9 cellular contexts compared by ENCODE assay signal in the genomic region with DNA sequence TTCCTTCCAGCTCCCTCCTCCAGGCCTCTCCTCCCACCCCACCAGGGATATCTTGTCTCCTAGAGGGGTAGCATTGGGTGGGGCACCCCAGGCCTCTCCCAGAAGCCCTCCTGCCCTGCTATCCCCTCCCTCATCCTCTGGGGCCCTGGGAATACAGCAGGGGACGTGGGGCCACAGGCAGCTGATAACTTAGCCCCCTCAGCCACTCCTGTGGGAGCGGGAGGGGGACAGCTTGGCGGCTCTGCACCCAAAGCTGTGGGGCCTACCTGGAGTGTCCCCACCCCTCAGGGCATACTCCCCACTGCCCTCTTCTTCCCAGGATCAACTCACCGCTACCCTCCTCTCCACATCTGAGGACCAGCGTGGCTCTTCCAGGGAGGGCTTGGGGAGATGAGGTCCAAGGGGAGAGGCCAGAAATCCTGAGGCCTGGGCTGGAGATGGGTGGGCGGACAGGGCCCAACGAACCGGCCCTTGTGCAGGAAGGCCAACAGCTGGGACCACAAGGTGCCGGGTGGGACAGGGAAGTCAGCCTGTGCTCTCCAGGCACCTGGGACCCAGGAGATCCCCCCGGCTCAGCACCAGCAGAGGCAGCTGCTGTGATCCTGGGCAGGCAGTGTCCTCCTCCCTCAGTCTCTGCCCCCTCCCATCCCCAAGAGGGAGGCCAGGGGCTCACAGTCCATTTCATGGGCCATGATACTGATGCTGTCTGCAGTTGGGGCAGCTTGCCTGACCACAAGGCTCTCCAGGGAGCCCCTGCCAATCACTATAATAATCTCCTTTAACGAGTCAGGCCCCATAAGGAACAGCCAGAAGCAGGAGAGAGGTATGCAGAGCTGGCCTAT. TPM values are rescaled to one million over a fixed set of nuclear protein-coding genes. Genes with fewer than 3 reads are reported as not detected.
DNase-seq lines count a peak whose midpoint lies in the region; ATAC-seq and TF ChIP-seq lines count a peak whose summit lies in the region.
"Had no signal": no experiment of that assay in that cellular context is flagged by ENCODE, and none has a peak within 500 bp of the region (broad histone marks: within the 10 kb centered on the region; RNA-seq: fewer than 3 reads in every experiment).

No MANE protein-coding gene starts in this region.

- peaks cover 4% of the 10 kb centered on the region for H3K27me3 Mint-ChIP-seq in activated naive CD4-positive, alpha-beta T cell treated with anti-CD3 and anti-CD28 coated beads, Interleukin-2, amount 10 ng/mL, durations not matched to agents 7 days and 5 days
- no peaks in the 10 kb centered on the region for H3K27me3 Mint-ChIP-seq in brain
- H3K27me3 Mint-ChIP-seq: CD8-positive, alpha-beta memory T cell had no signal

- peaks cover 0 to 36% of the 10 kb centered on the region in 2 donors for H3K36me3 ChIP-seq in lung (ENCODE audit: control insufficient read depth in 2 of 2, insufficient read depth in 2 of 2, low read length in 2 of 2)
- no peaks in the 10 kb centered on the region for H3K36me3 ChIP-seq in uterus

- H3K9me3 Mint-ChIP-seq in activated naive CD4-positive, alpha-beta T cell treated with anti-CD3 and anti-CD28 coated beads, Interleukin-2, amount 10 ng/mL, durations not matched to agents 7 days and 5 days, result peaks cover 2% of the 10 kb centered on the region
- H3K9me3 Mint-ChIP-seq in brain, result peaks cover 0 to 13% (median 4%) of the 10 kb centered on the region in 5 experiments
- H3K9me3 Mint-ChIP-seq: CD8-positive, alpha-beta memory T cell had no signal

- H3K9me3 ChIP-seq in lung (ENCODE audit: control insufficient read depth in 2 of 2, insufficient read depth in 1 of 2, low read length in 1 of 2), result no peaks in the 10 kb centered on the region
- H3K9me3 ChIP-seq in uterus, result no peaks in the 10 kb centered on the region

- H3K4me1 Mint-ChIP-seq in activated naive CD4-positive, alpha-beta T cell treated with anti-CD3 and anti-CD28 coated beads, Interleukin-2, amount 10 ng/mL, durations not matched to agents 7 days and 5 days, result peaks cover 32% of the 10 kb centered on the region
- H3K4me1 Mint-ChIP-seq in brain, result peaks cover 21% of the 10 kb centered on the region

- H3K4me1 ChIP-seq in lung (ENCODE audit: control insufficient read depth in 2 of 2, insufficient read depth in 2 of 2, low read length in 2 of 2) (peaks cover 0 to 2% of the 10 kb centered on the region in 2 donors), uterus (peaks cover 0 to 10% of the 10 kb centered on the region in 2 donors)

- H3K4me3 Mint-ChIP-seq in activated naive CD4-positive, alpha-beta T cell treated with anti-CD3 and anti-CD28 coated beads, Interleukin-2, amount 10 ng/mL, durations not matched to agents 7 days and 5 days, result no peak overlapping the region
- H3K4me3 Mint-ChIP-seq in brain, result no peak overlapping the region
- H3K4me3 Mint-ChIP-seq: CD8-positive, alpha-beta memory T cell had no signal

- DNase-seq in activated naive CD4-positive, alpha-beta T cell treated with anti-CD3 and anti-CD28 coated beads, Interleukin-2, amount 10 ng/mL, durations not matched to agents 7 days and 5 days, result no peak
- DNase-seq in activated naive CD4-positive, alpha-beta T cell treated with Interleukin-2 at 50 U/mL for 16 hours, result no peak
- DNase-seq in lung (ENCODE audit: low spot score) (peak; percentile 29), uterus (peak; percentile 31 to 36), COLO829 (ENCODE audit: low spot score) (no peak)

- 82 to 89% methylated on average over 11 of the region's 11 CpGs for WGBS in lung, 2 donors

- H3K27ac ChIP-seq in lung (ENCODE audit: low read depth in 1 of 2, low read length in 1 of 2) (peak overlapping the region; percentile 12 to 37), uterus (peak overlapping the region; percentile 41 to 45)

- no peaks in the 10 kb centered on the region for H3K27me3 ChIP-seq in lung (ENCODE audit: control insufficient read depth, insufficient read depth)
- H3K27me3 ChIP-seq in uterus, result no peaks in the 10 kb centered on the region

- no peak overlapping the region for H3K4me3 ChIP-seq in lung
- H3K4me3 ChIP-seq in uterus, result no peak overlapping the region

- CTCF ChIA-PET in activated naive CD4-positive, alpha-beta T cell treated with anti-CD3 and anti-CD28 coated beads, Interleukin-2, amount 10 ng/mL, durations not matched to agents 7 days and 5 days (lab: Charles Lee), result no interaction called here

- intact Hi-C loops in uterus (cut with DNase I; ENCODE audit: low total_unique reads), result no loop called here

- no peak for TF ChIP-seq POLR2A in uterus (IDR thresholded peaks at IDR 0.05)

- no peak for ATAC-seq in lung (ENCODE audit: insufficient read depth, low FRiP score)
- ATAC-seq in HG02798 (IDR thresholded peaks at IDR 0.05; ENCODE audit: poor library complexity, unreplicated experiment), result no peak
- no peak for ATAC-seq in HG02571 (IDR thresholded peaks at IDR 0.05; ENCODE audit: unreplicated experiment)

- H3K36me3 Mint-ChIP-seq in activated naive CD4-positive, alpha-beta T cell treated with anti-CD3 and anti-CD28 coated beads, Interleukin-2, amount 10 ng/mL, durations not matched to agents 7 days and 5 days, result peaks cover 25% of the 10 kb centered on the region
- peaks cover 33% of the 10 kb centered on the region for H3K36me3 Mint-ChIP-seq in brain

- H3K27ac Mint-ChIP-seq in activated naive CD4-positive, alpha-beta T cell treated with anti-CD3 and anti-CD28 coated beads, Interleukin-2, amount 10 ng/mL, durations not matched to agents 7 days and 5 days, result peak overlapping the region; percentile 78
- peak overlapping the region in 3 of 5 experiments; percentile 44 to 53 (median 51) for H3K27ac Mint-ChIP-seq in brain

- TF ChIP-seq CTCF in brain (conservative IDR thresholded peaks at IDR 0.05) (no peak), lung (IDR thresholded peaks at IDR 0.05; ENCODE audit: control extremely low read depth, extremely low read depth) (no peak), uterus (IDR thresholded peaks at IDR 0.05) (no peak)

RNA-seq across cellular contexts. Expression of gene NEAT1, which starts 23.2 kb away (rescaled TPM):
- polyA plus RNA-seq in brain (ENCODE audit: insufficient read depth, low read depth, low replicate concordance) (3.8 TPM), lung (1,000 to 10,000 TPM in 1 of 2 donors, 100 to 1,000 TPM in 1; 481 to 1,176 TPM)
- total RNA-seq in lung (100 to 1,000 TPM; 518 to 912 TPM), uterus (100 to 1,000 TPM in 3 of 4 donors, 10 to 100 TPM in 1; 33.6 to 932 (median 120) TPM)

RNA-seq across cellular contexts. Expression of gene MALAT1, which starts 53.0 kb away (rescaled TPM):
- polyA plus RNA-seq in brain (ENCODE audit: insufficient read depth, low read depth, low replicate concordance), result 7.1 TPM
- total RNA-seq in lung, result over 10,000 TPM; 10,633 to 48,332 TPM
- 1,000 to 10,000 TPM in 1 of 2 donors, 100 to 1,000 TPM in 1; 125 to 2,965 TPM for polyA plus RNA-seq in lung
- total RNA-seq in uterus, result over 10,000 TPM in 3 of 4 donors, 1,000 to 10,000 TPM in 1; 6,732 to 19,335 (median 13,886) TPM

RNA-seq across cellular contexts. Expression of gene FRMD8, which starts 59.4 kb away (rescaled TPM):
- 20.3 TPM for polyA plus RNA-seq in brain (ENCODE audit: insufficient read depth, low read depth, low replicate concordance)
- total RNA-seq in lung, result 10 to 100 TPM; 18.5 to 39.9 TPM
- polyA plus RNA-seq in lung, result 10 to 100 TPM; 15.8 to 25.7 TPM
- 100 to 1,000 TPM in 1 of 4 donors, 10 to 100 TPM in 3; 15.9 to 160 (median 41.5) TPM for total RNA-seq in uterus

Comparison
In these comparisons a context has a peak if more than half of its experiments do, and no peak if none do; other contexts are left out.
1. DNase-seq: peak in lung (single experiment) and uterus (2 of 2); none in activated naive CD4-positive, alpha-beta T cell treated with anti-CD3 and anti-CD28 coated beads, Interleukin-2, amount 10 ng/mL, durations not matched to agents 7 days and 5 days (single experiment), activated naive CD4-positive, alpha-beta T cell treated with Interleukin-2 at 50 U/mL for 16 hours (single experiment) and COLO829 (single experiment).